Comparison of ENCODE assay signal across 13 cellular contexts in the genomic region with DNA sequence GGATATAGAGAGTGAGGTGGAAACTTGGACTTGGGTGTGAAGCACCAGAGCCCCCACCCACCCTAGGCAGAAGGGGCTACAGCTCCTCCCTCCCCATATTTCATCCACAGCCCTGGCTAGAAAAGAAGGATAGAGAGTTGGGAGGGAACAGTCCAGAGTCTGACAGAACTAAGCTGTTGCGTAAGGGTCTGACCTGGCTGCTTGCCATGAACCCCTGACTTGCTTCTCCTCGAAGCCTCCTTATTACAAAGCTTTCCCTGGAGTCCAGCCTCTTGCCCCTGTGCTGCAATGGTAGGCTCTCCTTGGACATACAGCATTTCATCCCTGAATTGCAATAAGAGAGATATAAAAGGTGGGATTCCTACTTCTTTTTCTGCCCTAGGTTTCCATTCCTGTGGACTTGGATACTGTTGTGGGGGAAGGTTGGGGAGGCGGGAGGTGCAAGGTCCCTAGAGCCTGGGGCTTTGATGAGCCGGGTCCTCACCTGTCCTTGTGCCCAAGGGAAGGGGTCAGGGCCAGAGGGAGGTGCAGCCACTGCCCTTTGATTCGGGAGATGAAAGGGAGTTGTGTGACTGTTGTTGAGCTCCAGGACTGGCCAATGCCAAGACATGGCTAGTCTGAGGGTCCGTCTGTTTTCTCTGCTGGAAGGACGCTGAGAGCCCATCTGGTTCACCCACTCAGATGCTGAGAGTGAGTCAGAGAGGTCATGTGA. TPM values are rescaled to one million over a fixed set of nuclear protein-coding genes. Genes with fewer than 3 reads are reported as not detected.
A peak's percentile ranks its signal among the peaks of the same experiment; 100 is the strongest.
DNase-seq lines count a peak whose midpoint lies in the region; ATAC-seq and TF ChIP-seq lines count a peak whose summit lies in the region.
"Had no signal": no experiment of that assay in that cellular context is flagged by ENCODE, and none has a peak within 500 bp of the region (broad histone marks: within the 10 kb centered on the region; RNA-seq: fewer than 3 reads in every experiment).

No MANE protein-coding gene starts in this region.

- H3K9me3 ChIP-seq in liver (ENCODE audit: control insufficient read depth in 4 of 4, low read length in 3 of 4) = no peaks in the 10 kb centered on the region

- 40% methylated on average over 7 of the region's 7 CpGs for WGBS in liver

- ATAC-seq in GM21786 (IDR thresholded peaks at IDR 0.05; ENCODE audit: unreplicated experiment) (no peak), HG03442 (IDR thresholded peaks at IDR 0.05; ENCODE audit: unreplicated experiment) (no peak)

- H3K4me1 ChIP-seq in liver (ENCODE audit: control insufficient read depth in 4 of 4, insufficient read depth in 4 of 4, low read length in 3 of 4) = peaks cover 0 to 8% (median 4%) of the 10 kb centered on the region in 4 donors

- H3K27me3 ChIP-seq in brain microvascular endothelial cell (replicated peaks) (peaks cover 16% of the 10 kb centered on the region), liver (ENCODE audit: control insufficient read depth in 4 of 4, insufficient read depth in 4 of 4, low read length in 3 of 4) (no peaks in the 10 kb centered on the region)

- in situ Hi-C loops in brain microvascular endothelial cell (cut with HindIII; ENCODE audit: low pct_ligation_motif_present, low sequenced_read_pairs) = no loop called here

- TF ChIP-seq RAD21 in liver (IDR thresholded peaks at IDR 0.05) = no peak

- H3K4me3 ChIP-seq in brain microvascular endothelial cell (ENCODE audit: low read depth, low read length) (no peak overlapping the region), liver (ENCODE audit: low read depth in 1 of 3, low read length in 3 of 3) (no peak overlapping the region)

- no peak overlapping the region for H3K27ac ChIP-seq in brain microvascular endothelial cell
- H3K27ac ChIP-seq in liver (ENCODE audit: low read depth in 1 of 2, low read length in 2 of 2) = no peak overlapping the region

- DNase-seq in AML-193 (lab: John Stamatoyannopoulos, UW) (peak; percentile 75 to 79), HT1080 (ENCODE audit: low read depth) (peak; percentile 37), brain microvascular endothelial cell (peak; percentile 39), foreskin melanocyte (no peak), NCI-H1105 treated with DMSO at 0.1 percent for 48 hours (lab: John Stamatoyannopoulos, UW) (no peak)
- DNase-seq: activated B cell treated with CpG ODN at 0.5 μM for 24 hours; activated naive CD4-positive, alpha-beta T cell treated with anti-CD3 and anti-CD28 coated beads, Interleukin-2, amount 50 U/mL, for 16 hours; MM.1S had no signal

- H3K36me3 ChIP-seq in brain microvascular endothelial cell (replicated peaks) (no peaks in the 10 kb centered on the region), liver (ENCODE audit: control insufficient read depth in 4 of 4, insufficient read depth in 3 of 4, low read depth in 1 of 4, low read length in 3 of 4) (no peaks in the 10 kb centered on the region)

- H3K9ac ChIP-seq in liver (ENCODE audit: low read depth in 1 of 2, low read length in 2 of 2) = no peak overlapping the region

- TF ChIP-seq CTCF in brain microvascular endothelial cell (IDR thresholded peaks at IDR 0.05; ENCODE audit: low read depth, low read length, missing control alignments) (no peak), liver (IDR thresholded peaks at IDR 0.05; ENCODE audit: low read depth, low read length, missing input control) (no peak)

TF ChIP-seq in liver, 16 proteins besides CTCF, POLR2A, EP300 and RAD21:
- TF ChIP-seq HNF4G (IDR thresholded peaks at IDR 0.05) = peak; percentile 29
- no peak for TF ChIP-seq EGR1 (IDR thresholded peaks at IDR 0.05; ENCODE audit: low read depth in 2 of 2)
- TF ChIP-seq RXRA (IDR thresholded peaks at IDR 0.05) = peak in 1 of 2 donors; percentile 71
- TF ChIP-seq HNF4A (conservative IDR thresholded peaks at IDR 0.05) = peak; percentile 40 to 80
- no peak for TF ChIP-seq GABPA (IDR thresholded peaks at IDR 0.05 in 1 of 2, conservative IDR thresholded peaks at IDR 0.05 in 1 of 2)
- peak; percentile 27 for TF ChIP-seq NR2F2 (IDR thresholded peaks at IDR 0.05)
- TF ChIP-seq SP1 (IDR thresholded peaks at IDR 0.05) = peak; percentile 61
TF ChIP-seq in liver: peak in this region for 5.

RNA-seq across cellular contexts. Expression of a gene that starts 2.7 kb away (rescaled TPM):
- not detected in 2 replicates for total RNA-seq in HT1080 (2014; rRNA removed; shearing (Covaris generic))
- polyA plus RNA-seq in HT1080 (2015; cell fraction: cytosol; rRNA removed) = not detected in 2 replicates
- polyA plus RNA-seq in HT1080 (2015; cell fraction: nucleus; rRNA removed) = not detected in 2 replicates
- 1 to 10 TPM; 1.0 to 3.5 TPM for total RNA-seq in liver
- polyA plus RNA-seq in liver = 1 to 10 TPM in 1 of 2 donors, under 1 TPM in 1; 0.25 to 6.4 TPM
- total RNA-seq: activated B cell treated with CpG ODN at 0.5 μM for 24 hours, kidney epithelial cell, pulmonary artery endothelial cell had no signal

RNA-seq across cellular contexts. Expression of a gene that starts 33.4 kb away (rescaled TPM):
- 0.70 and 0.87 TPM in 2 replicates for total RNA-seq in HT1080 (2014; rRNA removed; shearing (Covaris generic))
- polyA plus RNA-seq in HT1080 (2015; cell fraction: cytosol; rRNA removed) = 0.73 and 2.6 TPM in 2 replicates
- 0.32 TPM in 1 of 2 replicates, not detected in the other for polyA plus RNA-seq in HT1080 (2015; cell fraction: nucleus; rRNA removed)
- total RNA-seq in liver = under 1 TPM in 1 of 2 donors, not detected in 1; 0.28 TPM
- 1 to 10 TPM in 1 of 2 donors, under 1 TPM in 1; 0.60 to 2.7 TPM for polyA plus RNA-seq in liver
- total RNA-seq: pulmonary artery endothelial cell had no signal

RNA-seq across cellular contexts. Expression of a gene that starts 33.6 kb away (rescaled TPM):
- 450 and 472 TPM in 2 replicates for total RNA-seq in HT1080 (2014; rRNA removed; shearing (Covaris generic))
- polyA plus RNA-seq in HT1080 (2015; cell fraction: cytosol; rRNA removed) = 277 and 281 TPM in 2 replicates
- polyA plus RNA-seq in HT1080 (2015; cell fraction: nucleus; rRNA removed) = 379 and 431 TPM in 2 replicates
- 100 to 1,000 TPM; 135 to 144 TPM for total RNA-seq in liver
- polyA plus RNA-seq in liver = 100 to 1,000 TPM in 1 of 2 donors, 10 to 100 TPM in 1; 74.5 to 102 TPM

Comparison
In these comparisons a context has a peak if more than half of its experiments do, and no peak if none do; other contexts are left out.
1. DNase-seq: peak in AML-193 (2 of 2), HT1080 (single experiment) and brain microvascular endothelial cell (single experiment); none in foreskin melanocyte (single experiment) and NCI-H1105 treated with DMSO at 0.1 percent for 48 hours (single experiment).